ENCODE assay signal across 17 cellular contexts in genomic region chr7:154795437-154795836, GRCh38.
DNase-seq lines count a peak whose midpoint lies in the region; TF ChIP-seq lines count a peak whose summit lies in the region.
"Had no signal": no experiment of that assay in that cellular context is flagged by ENCODE, and none has a peak within 500 bp of the region (broad histone marks: within the 10 kb centered on the region; RNA-seq: fewer than 3 reads in every experiment).

No MANE protein-coding gene starts in this region.

- no peaks in the 10 kb centered on the region for H3K4me1 ChIP-seq in Karpas-422 (ENCODE audit: low read length)
- H3K4me1 ChIP-seq: SJSA1 had no signal

- H3K4me2 ChIP-seq in Karpas-422 (ENCODE audit: low read depth, low read length, poor library complexity, severe bottlenecking) = no peak overlapping the region
- H3K4me2 ChIP-seq: GM23338 had no signal

- H4K20me1 ChIP-seq in Karpas-422 (ENCODE audit: insufficient read depth, low read depth, low read length) = 0 out of 2 replicates have a peak, but pooled peaks cover 3% of the 10 kb centered on the region

- no peaks in the 10 kb centered on the region for H3K9me3 ChIP-seq in Karpas-422 (ENCODE audit: low read length)

- no peaks in the 10 kb centered on the region for H3K36me3 ChIP-seq in Karpas-422 (ENCODE audit: insufficient read depth, low read length)
- H3K36me3 ChIP-seq: SJSA1 had no signal

- H3K4me3 ChIP-seq in dorsolateral prefrontal cortex (no peak overlapping the region), Karpas-422 (ENCODE audit: low read length) (no peak overlapping the region)
- H3K4me3 ChIP-seq: GM23338, SJSA1 had no signal

- H3K27me3 ChIP-seq in dorsolateral prefrontal cortex (no peaks in the 10 kb centered on the region), Karpas-422 (ENCODE audit: low read length) (no peaks in the 10 kb centered on the region)
- H3K27me3 ChIP-seq: SJSA1 had no signal

- no peak for TF ChIP-seq CTCF in dorsolateral prefrontal cortex (IDR thresholded peaks at IDR 0.05 in 54 of 56, conservative IDR thresholded peaks at IDR 0.05 in 2 of 56; ENCODE audit: low read depth in 1 of 56, partially characterized antibody in 56 of 56)

- intact Hi-C loops in dorsolateral prefrontal cortex (cut with DNase I) = no loop called here

- H3K79me2 ChIP-seq in Karpas-422 (ENCODE audit: low read length) = no peaks in the 10 kb centered on the region

- H3K9me2 ChIP-seq in Karpas-422 (replicated peaks; ENCODE audit: insufficient read depth, low read length) = no peaks in the 10 kb centered on the region

- H3K9ac ChIP-seq in Karpas-422 (ENCODE audit: low read length) = no peak overlapping the region

- H2AFZ ChIP-seq in Karpas-422 (ENCODE audit: low read length) = no peak overlapping the region
- H2AFZ ChIP-seq: GM23338 had no signal

- H3K27ac ChIP-seq in dorsolateral prefrontal cortex (peak overlapping the region in 33 of 59 donors; percentile 8 to 77 (median 47)), Karpas-422 (ENCODE audit: low read length) (no peak overlapping the region)
- H3K27ac ChIP-seq: HL-60, SJSA1 had no signal

- DNase-seq in COR-L47 (lab: John Stamatoyannopoulos, UW) (peak; percentile 74), NCI-H1092 (lab: John Stamatoyannopoulos, UW) (peak; percentile 91), NCI-H2107 (lab: John Stamatoyannopoulos, UW) (peak; percentile 48), dorsolateral prefrontal cortex (peak in 5 of 10 donors; percentile 48 to 84 (median 69)), amniotic stem cell (lab: John Stamatoyannopoulos, UW) (no peak), AG20443 (ENCODE audit: low spot score) (no peak), AML-193 (lab: John Stamatoyannopoulos, UW) (no peak), Karpas-422 (no peak)
- DNase-seq: ACHN; CD4-positive, alpha-beta T cell; GF-D8; NCI-H1694 treated with DMSO at 0.1 percent for 48 hours; NCI-H2227 treated with DMSO at 0.1 percent for 48 hours; PC-3 had no signal

Comparison
In these comparisons a context has a peak if more than half of its experiments do, and no peak if none do; other contexts are left out.
1. DNase-seq: peak in COR-L47 (single experiment), NCI-H1092 (single experiment) and NCI-H2107 (single experiment); none in amniotic stem cell (single experiment), AG20443 (single experiment), AML-193 (0 of 2) and Karpas-422 (single experiment).